Comparison of ENCODE assay signal across 34 cellular contexts in the genomic region with DNA sequence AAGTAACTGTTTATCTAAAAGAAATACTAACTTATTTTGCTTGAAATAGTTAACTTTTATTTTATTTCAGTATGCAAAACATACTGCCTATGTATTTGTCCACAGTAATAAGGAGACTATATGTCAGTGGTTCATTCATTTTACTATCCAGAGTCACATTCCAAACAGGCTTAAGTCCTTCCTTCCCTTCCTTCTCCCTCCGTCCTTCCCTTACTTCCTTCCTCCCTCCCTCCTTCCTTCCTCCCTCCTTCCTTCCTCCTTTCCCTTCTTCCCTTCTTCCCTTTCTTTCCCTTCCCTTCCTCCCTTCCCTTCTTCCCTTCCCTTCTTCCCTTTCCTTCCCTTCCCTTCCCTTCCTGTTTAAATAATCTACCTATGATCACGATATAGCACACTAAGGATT.
"Had no signal": no experiment of that assay in that cellular context is flagged by ENCODE, and none has a peak within 500 bp of the region (broad histone marks: within the 10 kb centered on the region; RNA-seq: fewer than 3 reads in every experiment).

No MANE protein-coding gene starts in this region.

- H3K9me3 ChIP-seq: adrenal gland had no signal

- H3K4me1 ChIP-seq: adrenal gland had no signal

- ATAC-seq: activated CD4-positive, alpha-beta T cell treated with anti-CD3 and anti-CD28 coated beads for 36 hours; activated CD4-positive, CD25-positive, alpha-beta regulatory T cell treated with anti-CD3 and anti-CD28 coated beads, Interleukin-2, amount 50 U/mL, for 24 hours; activated CD8-positive, alpha-beta T cell treated with anti-CD3 and anti-CD28 coated beads for 36 hours; activated naive CD4-positive, alpha-beta T cell treated with anti-CD3 and anti-CD28 coated beads, Interleukin-2, amount 50 U/mL, for 72 hours; activated T-cell treated with anti-CD3 and anti-CD28 coated beads, Interleukin-2, amount 50 U/mL, for 4 hours; activated T-cell treated with anti-CD3 and anti-CD28 coated beads, Interleukin-2, amount 50 U/mL, for 72 hours; activated T-helper 17 cell treated with anti-CD3 and anti-CD28 coated beads, Interleukin-2, amount 50 U/mL, for 72 hours; WTC11 had no signal

- DNase-seq: activated CD4-positive, alpha-beta memory T cell treated with anti-CD3 and anti-CD28 coated beads for 36 hours; activated CD4-positive, alpha-beta T cell treated with anti-CD3 and anti-CD28 coated beads for 1 hour; activated CD4-positive, alpha-beta T cell treated with anti-CD3 and anti-CD28 coated beads for 36 hours; activated CD4-positive, alpha-beta T cell treated with anti-CD3 and anti-CD28 coated beads for 48 hours; activated CD4-positive, alpha-beta T cell treated with anti-CD3 and anti-CD28 coated beads, Interleukin-2, amount 10 ng/mL, durations not matched to agents 7 days and 5 days; activated CD4-positive, CD25-positive, alpha-beta regulatory T cell; activated CD8-positive, alpha-beta memory T cell treated with anti-CD3 and anti-CD28 coated beads, Interleukin-2, amount 50 U/mL, for 4 hours; activated CD8-positive, alpha-beta T cell treated with anti-CD3 and anti-CD28 coated beads for 36 hours; activated effector memory CD4-positive, alpha-beta T cell treated with anti-CD3 and anti-CD28 coated beads, Interleukin-2, amount 50 U/mL, for 16 hours; activated gamma-delta T cell treated with Interleukin-2 at 50 U/mL for 16 hours; activated naive CD4-positive, alpha-beta T cell; activated naive CD4-positive, alpha-beta T cell treated with anti-CD3 and anti-CD28 coated beads for 36 hours; activated naive CD4-positive, alpha-beta T cell treated with anti-CD3 and anti-CD28 coated beads, Interleukin-2, amount 50 U/mL, for 16 hours; activated naive CD8-positive, alpha-beta T cell treated with anti-CD3 and anti-CD28 coated beads for 36 hours; activated T-cell treated with anti-CD3 and anti-CD28 coated beads for 4 hours; activated T-cell treated with anti-CD3 and anti-CD28 coated beads, Interleukin-2, amount 50 U/mL, for 1 hour; activated T-cell treated with anti-CD3 and anti-CD28 coated beads, Interleukin-2, amount 50 U/mL, for 4 hours; activated T-cell treated with anti-CD3 and anti-CD28 coated beads, Interleukin-2, amount 50 U/mL, for 72 hours; adrenal gland; amniotic stem cell; aorta; caudate nucleus; cerebellar nuclear complex; T-helper 1 cell; T-helper 2 cell; T-helper 9 cell; WERI-Rb-1 had no signal

- H3K27ac ChIP-seq: adrenal gland, cardiac muscle cell, WERI-Rb-1 had no signal

- H3K36me3 ChIP-seq: adrenal gland, cardiac muscle cell, WERI-Rb-1 had no signal

- H3K4me3 ChIP-seq: adrenal gland, cardiac muscle cell had no signal

- FAIRE-seq: bronchial epithelial cell, TTC549 had no signal

- H3K27me3 ChIP-seq: adrenal gland, cardiac muscle cell had no signal
